In genomic region chr12:27424631-27425230, GRCh38 we compare ENCODE assay signal across 9 cellular contexts. TPM values are rescaled to one million over a fixed set of nuclear protein-coding genes. Genes with fewer than 3 reads are reported as not detected.
A peak's percentile ranks its signal among the peaks of the same experiment; 100 is the strongest.
DNase-seq lines count a peak whose midpoint lies in the region; ATAC-seq and TF ChIP-seq lines count a peak whose summit lies in the region.
"Had no signal": no experiment of that assay in that cellular context is flagged by ENCODE, and none has a peak within 500 bp of the region (broad histone marks: within the 10 kb centered on the region; RNA-seq: fewer than 3 reads in every experiment).

No MANE protein-coding gene starts in this region.

- peak overlapping the region; percentile 0 to 75 (median 62); a peak in 19 of 22 replicates for H3K4me2 ChIP-seq in BLaER1 treated with 17β-estradiol and CSF1 and Interleukin-3, amounts not matched to agents 10 nM and 100 nM
- no peak overlapping the region for H3K4me2 ChIP-seq in H9 (ENCODE audit: insufficient read depth, insufficient read length, low read length)

- peak overlapping the region in 6 of 11 experiments; percentile 4 to 52 (median 22); a peak in 7 of 22 replicates for H3K27ac ChIP-seq in BLaER1 treated with 17β-estradiol and CSF1 and Interleukin-3, amounts not matched to agents 10 nM and 100 nM
- H3K27ac ChIP-seq in H9 (ENCODE audit: insufficient read length, low read depth, low read length) (no peak overlapping the region), foreskin keratinocyte (no peak overlapping the region)

- H4K5ac ChIP-seq in H9 (ENCODE audit: insufficient read length, low read depth, low read length): no peak overlapping the region

- H3K27me3 ChIP-seq in BLaER1 treated with 17β-estradiol and CSF1 and Interleukin-3, amounts not matched to agents 10 nM and 100 nM: no peaks in the 10 kb centered on the region
- H3K27me3 ChIP-seq in H9 (ENCODE audit: insufficient read depth, low read length): no peaks in the 10 kb centered on the region
- no peaks in the 10 kb centered on the region for H3K27me3 ChIP-seq in foreskin keratinocyte

- no peaks in the 10 kb centered on the region for H3K9me3 Mint-ChIP-seq in H9
- no peaks in the 10 kb centered on the region for H3K9me3 Mint-ChIP-seq in natural killer cell treated with Interleukin-12 subunit alpha and Interleukin-12 subunit beta and Interleukin-15 and Interleukin-18, amount 100 ng/mL, for 72 hours
- H3K9me3 Mint-ChIP-seq: IgD-negative memory B cell had no signal

- no peaks in the 10 kb centered on the region for H3K79me1 ChIP-seq in H9 (ENCODE audit: insufficient read depth, low read depth, low read length, poor library complexity, severe bottlenecking)

- H3T11ph ChIP-seq in H9 (ENCODE audit: low read length): no peak overlapping the region

- no peak overlapping the region for H2BK15ac ChIP-seq in H9 (ENCODE audit: low read depth, low read length)

- H4K20me1 ChIP-seq in BLaER1 treated with 17β-estradiol and CSF1 and Interleukin-3, amounts not matched to agents 10 nM and 100 nM: no peaks in the 10 kb centered on the region
- H4K20me1 ChIP-seq in H9 (ENCODE audit: control insufficient read depth, insufficient read depth, insufficient read length): no peaks in the 10 kb centered on the region

- H3K23ac ChIP-seq in H9 (ENCODE audit: insufficient read length, low read depth, low read length): no peak overlapping the region

- H3K4me1 ChIP-seq in BLaER1 treated with 17β-estradiol and CSF1 and Interleukin-3, amounts not matched to agents 10 nM and 100 nM: peaks cover 12 to 62% (median 47%) of the 10 kb centered on the region in 10 experiments
- H3K4me1 ChIP-seq in H9 (ENCODE audit: insufficient read depth, low read length) (no peaks in the 10 kb centered on the region), foreskin keratinocyte (no peaks in the 10 kb centered on the region)

- H2AK5ac ChIP-seq in H9 (ENCODE audit: insufficient read length, low read length): no peak overlapping the region

- H3K36me3 Mint-ChIP-seq in H9 (ENCODE audit: insufficient read depth in 1 of 3, low read depth in 3 of 3): peaks cover 4 to 10% (median 5%) of the 10 kb centered on the region in 3 experiments; a peak in 3 of 7 replicates
- no peaks in the 10 kb centered on the region for H3K36me3 Mint-ChIP-seq in natural killer cell treated with Interleukin-12 subunit alpha and Interleukin-12 subunit beta and Interleukin-15 and Interleukin-18, amount 100 ng/mL, for 72 hours
- H3K36me3 Mint-ChIP-seq: IgD-negative memory B cell had no signal

- no peaks in the 10 kb centered on the region for H3K23me2 ChIP-seq in H9 (ENCODE audit: insufficient read length, low read depth, low read length, poor library complexity, severe bottlenecking)

- H3K9ac ChIP-seq in BLaER1 treated with 17β-estradiol and CSF1 and Interleukin-3, amounts not matched to agents 10 nM and 100 nM: peak overlapping the region in 3 of 11 experiments; percentile 20 to 48 (median 38); a peak in 5 of 22 replicates
- no peak overlapping the region for H3K9ac ChIP-seq in H9 (ENCODE audit: extremely low read depth, insufficient read length, low read length)

- TF ChIP-seq CTCF in H9 (conservative IDR thresholded peaks at IDR 0.05) (peak; percentile 70), foreskin keratinocyte (conservative IDR thresholded peaks at IDR 0.05) (peak; percentile 65)

- H2AFZ ChIP-seq in H9 (ENCODE audit: low read length): no peak overlapping the region

- H3K14ac ChIP-seq in H9 (ENCODE audit: insufficient read depth, low read length): no peak overlapping the region

- no peaks in the 10 kb centered on the region for H3K79me2 ChIP-seq in H9 (ENCODE audit: insufficient read depth, low read length)

- H2BK12ac ChIP-seq in H9 (ENCODE audit: insufficient read length, low read depth, low read length): no peak overlapping the region

- H2BK5ac ChIP-seq in H9 (ENCODE audit: insufficient read length, low read length): no peak overlapping the region

- H3K27me3 Mint-ChIP-seq in H9 (ENCODE audit: low read depth): no peaks in the 10 kb centered on the region
- peaks cover 2 to 6% of the 10 kb centered on the region in 2 donors for H3K27me3 Mint-ChIP-seq in natural killer cell treated with Interleukin-12 subunit alpha and Interleukin-12 subunit beta and Interleukin-15 and Interleukin-18, amount 100 ng/mL, for 72 hours
- H3K27me3 Mint-ChIP-seq: IgD-negative memory B cell had no signal

- H2BK20ac ChIP-seq in H9 (ENCODE audit: low read depth, low read length, poor library complexity, severe bottlenecking): no peak overlapping the region

- H3K36me3 ChIP-seq in BLaER1 treated with 17β-estradiol and CSF1 and Interleukin-3, amounts not matched to agents 10 nM and 100 nM: no peaks in the 10 kb centered on the region

- WGBS in H9 (ENCODE audit: extremely low coverage, insufficient read length, low lambda C conversion rate): no CpG with 5 or more reads among the region's 4 CpGs

- 0 out of 20 replicates have a peak overlapping the region, but pooled peaks of 1 of the 10 experiments have one; percentile 1 for H3K4me3 ChIP-seq in BLaER1 treated with 17β-estradiol and CSF1 and Interleukin-3, amounts not matched to agents 10 nM and 100 nM

- peak overlapping the region; percentile 28 to 79 (median 64); a peak in 3 of 7 replicates for H3K27ac Mint-ChIP-seq in H9
- H3K27ac Mint-ChIP-seq in natural killer cell treated with Interleukin-12 subunit alpha and Interleukin-12 subunit beta and Interleukin-15 and Interleukin-18, amount 100 ng/mL, for 72 hours: no peak overlapping the region
- H3K27ac Mint-ChIP-seq: IgD-negative memory B cell had no signal

- H3K56ac ChIP-seq in H9 (ENCODE audit: insufficient read length, low read depth, low read length): no peak overlapping the region

- H3K4me1 Mint-ChIP-seq in H9: peaks cover 10% of the 10 kb centered on the region in 2 experiments
- no peaks in the 10 kb centered on the region for H3K4me1 Mint-ChIP-seq in natural killer cell treated with Interleukin-12 subunit alpha and Interleukin-12 subunit beta and Interleukin-15 and Interleukin-18, amount 100 ng/mL, for 72 hours (ENCODE audit: low read depth in 2 of 2)
- H3K4me1 Mint-ChIP-seq: IgD-negative memory B cell had no signal

- ATAC-seq in foreskin keratinocyte (peak; percentile 47), GM19463 (IDR thresholded peaks at IDR 0.05; ENCODE audit: unreplicated experiment) (no peak)
- no peak for ATAC-seq in natural killer cell treated with Interleukin-12 subunit alpha and Interleukin-12 subunit beta and Interleukin-15 and Interleukin-18, amount 100 ng/mL, for 72 hours

- peaks cover 0 to 36% (median 11%) of the 10 kb centered on the region in 11 experiments; a peak in 11 of 22 replicates for H3K9me3 ChIP-seq in BLaER1 treated with 17β-estradiol and CSF1 and Interleukin-3, amounts not matched to agents 10 nM and 100 nM (replicated peaks in 1 of 11)
- H3K9me3 ChIP-seq in H9 (ENCODE audit: control insufficient read depth, low read depth, low read length): no peaks in the 10 kb centered on the region

- H3K18ac ChIP-seq in H9 (ENCODE audit: insufficient read length, low read depth, low read length): no peak overlapping the region

- no peak overlapping the region for H4K91ac ChIP-seq in H9 (ENCODE audit: insufficient read length, low read depth, low read length)

- no peak for DNase-seq in H9
- peak; percentile 35 to 45 for DNase-seq in SHP77 (lab: John Stamatoyannopoulos, UW)
- DNase-seq in foreskin keratinocyte: peak; percentile 14 to 36
- DNase-seq in pons (ENCODE audit: low spot score): peak; percentile 76
- no peak for DNase-seq in NCI-H2029 (lab: John Stamatoyannopoulos, UW)
- no peak for DNase-seq in natural killer cell treated with Interleukin-12 subunit alpha and Interleukin-12 subunit beta and Interleukin-15 and Interleukin-18, amount 100 ng/mL, for 72 hours (ENCODE audit: low spot score)

- no peak overlapping the region for H4K8ac ChIP-seq in H9 (replicated peaks; ENCODE audit: insufficient read length, low read depth, low read length)

- no peak overlapping the region for H3K4me3 Mint-ChIP-seq in H9
- no peak overlapping the region for H3K4me3 Mint-ChIP-seq in natural killer cell treated with Interleukin-12 subunit alpha and Interleukin-12 subunit beta and Interleukin-15 and Interleukin-18, amount 100 ng/mL, for 72 hours
- H3K4me3 Mint-ChIP-seq: IgD-negative memory B cell had no signal

- H2BK120ac ChIP-seq in H9 (ENCODE audit: low read depth, low read length, poor library complexity, severe bottlenecking): no peak overlapping the region

- no peak overlapping the region for H3K4ac ChIP-seq in H9 (ENCODE audit: low read depth, low read length)

RNA-seq across cellular contexts. Expression of gene SMCO2, which starts 21.8 kb away (rescaled TPM):
- total RNA-seq in H9 (2021) (0.20 TPM in 2 replicates), foreskin keratinocyte (0.75 and 1.3 TPM in 2 replicates)
- polyA plus RNA-seq in foreskin keratinocyte: 1.1 TPM in 2 replicates
- 1 to 10 TPM; 1.0 to 1.1 TPM for total RNA-seq in natural killer cell treated with Interleukin-12 subunit alpha and Interleukin-12 subunit beta and Interleukin-15 and Interleukin-18, amount 100 ng/mL, for 72 hours
- polyA plus RNA-seq: IgD-negative memory B cell had no signal

Comparison
In these comparisons a context has a peak if more than half of its experiments do, and no peak if none do; other contexts are left out.
1. H3K27ac ChIP-seq: peak in BLaER1 treated with 17β-estradiol and CSF1 and Interleukin-3, amounts not matched to agents 10 nM and 100 nM (6 of 11); none in H9 (single experiment) and foreskin keratinocyte (single experiment).
2. DNase-seq: peak in SHP77 (2 of 2), foreskin keratinocyte (2 of 2) and pons (single experiment); none in H9 (single experiment), NCI-H2029 (single experiment) and natural killer cell treated with Interleukin-12 subunit alpha and Interleukin-12 subunit beta and Interleukin-15 and Interleukin-18, amount 100 ng/mL, for 72 hours (single experiment).
3. H3K27ac Mint-ChIP-seq: peak in H9 (3 of 3); none in natural killer cell treated with Interleukin-12 subunit alpha and Interleukin-12 subunit beta and Interleukin-15 and Interleukin-18, amount 100 ng/mL, for 72 hours (0 of 2).